28 cellular contexts compared by ENCODE assay signal in genomic region chr5:95164869-95165268, GRCh38.
"Had no signal": no experiment of that assay in that cellular context is flagged by ENCODE, and none has a peak within 500 bp of the region (broad histone marks: within the 10 kb centered on the region; RNA-seq: fewer than 3 reads in every experiment).

No MANE protein-coding gene starts in this region.

- H3K4me3 ChIP-seq: left lung, lower lobe of right lung, pancreas, psoas muscle, right atrium auricular region, right lobe of liver, smooth muscle cell, transverse colon, upper lobe of left lung, vagina had no signal

- H3K27ac ChIP-seq: left lung, lower lobe of right lung, pancreas, psoas muscle, right atrium auricular region, right lobe of liver, transverse colon, upper lobe of left lung, vagina had no signal

- FAIRE-seq: islet of Langerhans, pancreas had no signal

- H3K4me1 ChIP-seq: left lung, psoas muscle, right atrium auricular region, right lobe of liver, vagina had no signal

- H3K27me3 ChIP-seq: left lung, pancreas, right atrium auricular region, right lobe of liver, transverse colon, upper lobe of left lung, vagina had no signal

- H3K4me2 ChIP-seq: smooth muscle cell had no signal

- ATAC-seq: left colon; left lung; lower lobe of right lung; naive thymus-derived CD8-positive, alpha-beta T cell; pancreas; psoas muscle; right lobe of liver; stimulated activated memory B cell treated with anti-CD40 and anti-IgM and Interleukin-4, amounts not matched to agents 10 μg/mL and 1 μg/mL and 100 μg/mL, for 72 hours; stimulated activated naive CD8-positive, alpha-beta T cell treated with anti-CD3 and anti-CD28 coated beads, Interleukin-15, amount 100 ng/mL, for 72 hours had no signal

- DNase-seq: hypothalamus; immature natural killer cell; kidney; left colon; left lung; lower lobe of right lung; mammary epithelial cell; mesenchymal stem cell; naive thymus-derived CD8-positive, alpha-beta T cell; nucleus accumbens; pancreas; posterior cingulate gyrus; psoas muscle; right lobe of liver; stimulated activated CD4-positive, alpha-beta T cell treated with anti-CD3 and anti-CD28 coated beads, Interleukin-1b, Interleukin-23, amount 100 ng/mL, for 48 hours; stimulated activated CD4-positive, alpha-beta T cell treated with anti-CD3 and anti-CD28 coated beads, Interleukin-2, amount 100 ng/mL, for 48 hours; stimulated activated CD4-positive, alpha-beta T cell treated with anti-CD3 and anti-CD28 coated beads, Interleukin-4, amount 100 ng/mL, for 4 hours; stimulated activated CD8-positive, alpha-beta memory T cell treated with anti-CD3 and anti-CD28 coated beads, Interleukin-4, amount 100 ng/mL, for 48 hours; stimulated activated naive CD4-positive, alpha-beta T cell treated with Interleukin-2 at 50 U/mL for 16 hours; stimulated activated naive CD8-positive, alpha-beta T cell treated with anti-CD3 and anti-CD28 coated beads, Interleukin-15, amount 100 ng/mL, for 72 hours; substantia nigra; transverse colon; upper lobe of left lung had no signal

- H3K36me3 ChIP-seq: left lung, lower lobe of right lung, pancreas, right atrium auricular region, right lobe of liver, transverse colon, upper lobe of left lung, vagina had no signal

- H3K9me3 ChIP-seq: lower lobe of right lung, pancreas, psoas muscle, right atrium auricular region, right lobe of liver, transverse colon, upper lobe of left lung, vagina had no signal
